ENCODE assay signal across 8 cellular contexts in genomic region chr16:970766-971581, GRCh38. TPM values are rescaled to one million over a fixed set of nuclear protein-coding genes. Genes with fewer than 3 reads are reported as not detected.
A peak's percentile ranks its signal among the peaks of the same experiment; 100 is the strongest.
DNase-seq lines count a peak whose midpoint lies in the region; ATAC-seq and TF ChIP-seq lines count a peak whose summit lies in the region.

Gene LMF1, minus strand, starts transcription at chr16:970984. Its CDS starts 4 bp downstream, at chr16:970980.

- H3K36me3 Mint-ChIP-seq in activated CD4-positive, alpha-beta T cell treated with anti-CD3 and anti-CD28 coated beads for 36 hours (ENCODE audit: low read depth) = peaks cover 23% of the 10 kb centered on the region

- H3K4me3 Mint-ChIP-seq in activated CD4-positive, alpha-beta T cell treated with anti-CD3 and anti-CD28 coated beads for 36 hours = peak within 1 kb of the TSS; percentile 76

- H3K27ac Mint-ChIP-seq in activated CD4-positive, alpha-beta T cell treated with anti-CD3 and anti-CD28 coated beads for 36 hours = peak within 1 kb of the TSS; percentile 78

- no peaks in the 10 kb centered on the region for H3K9me3 Mint-ChIP-seq in activated CD4-positive, alpha-beta T cell treated with anti-CD3 and anti-CD28 coated beads for 36 hours (ENCODE audit: low read depth)

- intact Hi-C loops in activated CD4-positive, alpha-beta T cell treated with anti-CD3 and anti-CD28 coated beads for 36 hours (cut with DNase I, micrococcal nuclease) = loop anchor here in 1 of 2 experiments (1.0 to 5.0 kb wide), 14 partner anchors 10 to 641 kb away; partner anchors contain the start of genes AXIN1, CHTF18, CRAMP1 and IFT140
- intact Hi-C loops in left colon (cut with DNase I, micrococcal nuclease) = no loop called here

- ATAC-seq in GM18867 (IDR thresholded peaks at IDR 0.05; ENCODE audit: unreplicated experiment) (peak; percentile 75), HG03095 (IDR thresholded peaks at IDR 0.05; ENCODE audit: unreplicated experiment) (peak; percentile 74), left colon (peak; percentile 95)
- ATAC-seq in activated CD4-positive, alpha-beta T cell treated with anti-CD3 and anti-CD28 coated beads for 36 hours = peak; percentile 93

- H3K4me1 Mint-ChIP-seq in activated CD4-positive, alpha-beta T cell treated with anti-CD3 and anti-CD28 coated beads for 36 hours = peaks cover 15% of the 10 kb centered on the region

- TF ChIP-seq CTCF in choroid plexus epithelial cell (conservative IDR thresholded peaks at IDR 0.05; ENCODE audit: low read depth, low read length) = no peak

- CTCF ChIA-PET in activated CD4-positive, alpha-beta T cell treated with anti-CD3 and anti-CD28 coated beads for 36 hours (lab: Charles Lee) = no interaction called here

- POLR2A ChIA-PET in activated CD4-positive, alpha-beta T cell treated with anti-CD3 and anti-CD28 coated beads for 36 hours (lab: Charles Lee) = interaction anchor here (0.6 kb wide), 1 partner anchor 972 kb away, joined by 3 read pairs; the partner anchor contains the start of gene MSRB1

- peak within 1 kb of the TSS; percentile 87 for H3K4me3 ChIP-seq in choroid plexus epithelial cell (ENCODE audit: low read depth, low read length)

- DNase-seq in ACHN = peak; percentile 92
- peak; percentile 67 to 91 for DNase-seq in NCI-H446 (lab: John Stamatoyannopoulos, UW)
- peak; percentile 98 for DNase-seq in activated CD4-positive, alpha-beta T cell treated with anti-CD3 and anti-CD28 coated beads for 36 hours
- DNase-seq in choroid plexus epithelial cell (ENCODE audit: low read depth) = peak; percentile 88
- peak; percentile 90 to 95 for DNase-seq in left colon
- peak; percentile 84 to 96 (median 92) for DNase-seq in stimulated activated CD4-positive, alpha-beta T cell treated with anti-CD3 and anti-CD28 coated beads, Interleukin-1b, Interleukin-23, amount 100 ng/mL, for 24 hours (ENCODE audit: low read depth in 4 of 4, low spot score in 1 of 4)

- no peaks in the 10 kb centered on the region for H3K27me3 Mint-ChIP-seq in activated CD4-positive, alpha-beta T cell treated with anti-CD3 and anti-CD28 coated beads for 36 hours

- in situ Hi-C loops in ACHN (cut with HindIII; ENCODE audit: low pct_ligation_motif_present, low pct_unique_long_range_greater_than_20kb, low sequenced_read_pairs) = no loop called here

RNA-seq across cellular contexts. Expression of gene LMF1, which starts in this region (rescaled TPM):
- 10 to 100 TPM in 1 of 2 experiments, 1 to 10 TPM in 1; 9.5 to 12.2 TPM for total RNA-seq in activated CD4-positive, alpha-beta T cell treated with anti-CD3 and anti-CD28 coated beads for 36 hours
- total RNA-seq in left colon = 10 to 100 TPM; 17.3 to 22.6 TPM

Comparison
In these comparisons a context has a peak if more than half of its experiments do, and no peak if none do; other contexts are left out.
1. Peak in every context shown above with its lines: DNase-seq, ATAC-seq and H3K4me3 ChIP-seq.